Comparison of ENCODE assay signal across 8 cellular contexts in genomic region chr1:41573803-41574713, GRCh38.
DNase-seq lines count a peak whose midpoint lies in the region; ATAC-seq and TF ChIP-seq lines count a peak whose summit lies in the region.

No MANE protein-coding gene starts in this region.

- H3K27ac ChIP-seq in coronary artery (no peak overlapping the region), liver (ENCODE audit: low read depth in 1 of 2, low read length in 2 of 2) (no peak overlapping the region)

- DNase-seq in GM04503 (ENCODE audit: low read depth) (peak; percentile 11), NCI-H510A (lab: John Stamatoyannopoulos, UW) (peak; percentile 96), coronary artery (ENCODE audit: low spot score) (peak; percentile 84)
- DNase-seq in activated CD4-positive, alpha-beta T cell treated with anti-CD3 and anti-CD28 coated beads for 48 hours: peak; percentile 86
- DNase-seq in stimulated activated CD4-positive, alpha-beta T cell treated with anti-CD3 and anti-CD28 coated beads, TNF-alpha, amount 100 ng/mL, for 24 hours (ENCODE audit: low read depth in 3 of 3): peak; percentile 39 to 73 (median 64)

- H3K4me1 ChIP-seq in liver (ENCODE audit: control insufficient read depth in 4 of 4, insufficient read depth in 4 of 4, low read length in 3 of 4): peaks cover 0 to 3% (median 1%) of the 10 kb centered on the region in 4 donors

- TF ChIP-seq RAD21 in liver (IDR thresholded peaks at IDR 0.05): peak; percentile 96 to 98

- no peaks in the 10 kb centered on the region for H3K27me3 ChIP-seq in liver (ENCODE audit: control insufficient read depth in 4 of 4, insufficient read depth in 4 of 4, low read length in 3 of 4)

- H3K4me3 ChIP-seq in coronary artery (no peak overlapping the region), liver (ENCODE audit: low read depth in 1 of 3, low read length in 3 of 3) (no peak overlapping the region)

- 33% methylated on average over 18 of the region's 18 CpGs for WGBS in liver

- H3K9me3 ChIP-seq in liver (ENCODE audit: control insufficient read depth in 4 of 4, low read length in 3 of 4): no peaks in the 10 kb centered on the region

- no peaks in the 10 kb centered on the region for H3K36me3 ChIP-seq in liver (ENCODE audit: control insufficient read depth in 4 of 4, insufficient read depth in 3 of 4, low read depth in 1 of 4, low read length in 3 of 4)

- ATAC-seq in HG03280 (IDR thresholded peaks at IDR 0.05; ENCODE audit: unreplicated experiment) (peak; percentile 60), GM21526 (IDR thresholded peaks at IDR 0.05; ENCODE audit: low FRiP score, unreplicated experiment) (no peak)

- no peak overlapping the region for H3K9ac ChIP-seq in liver (ENCODE audit: low read depth in 1 of 2, low read length in 2 of 2)

- peak; percentile 76 for TF ChIP-seq CTCF in coronary artery (IDR thresholded peaks at IDR 0.05)
- peak; percentile 88 for TF ChIP-seq CTCF in liver (IDR thresholded peaks at IDR 0.05; ENCODE audit: low read depth, low read length, missing input control)

TF ChIP-seq in liver, 16 proteins besides CTCF, POLR2A, EP300 and RAD21:
- no peak for TF ChIP-seq GABPA (IDR thresholded peaks at IDR 0.05 in 1 of 2, conservative IDR thresholded peaks at IDR 0.05 in 1 of 2)
- no peak for TF ChIP-seq RXRA (IDR thresholded peaks at IDR 0.05)
- no peak for TF ChIP-seq FOXA1 (IDR thresholded peaks at IDR 0.05)
- TF ChIP-seq SP1 (IDR thresholded peaks at IDR 0.05): no peak
- TF ChIP-seq, protein P1, sequence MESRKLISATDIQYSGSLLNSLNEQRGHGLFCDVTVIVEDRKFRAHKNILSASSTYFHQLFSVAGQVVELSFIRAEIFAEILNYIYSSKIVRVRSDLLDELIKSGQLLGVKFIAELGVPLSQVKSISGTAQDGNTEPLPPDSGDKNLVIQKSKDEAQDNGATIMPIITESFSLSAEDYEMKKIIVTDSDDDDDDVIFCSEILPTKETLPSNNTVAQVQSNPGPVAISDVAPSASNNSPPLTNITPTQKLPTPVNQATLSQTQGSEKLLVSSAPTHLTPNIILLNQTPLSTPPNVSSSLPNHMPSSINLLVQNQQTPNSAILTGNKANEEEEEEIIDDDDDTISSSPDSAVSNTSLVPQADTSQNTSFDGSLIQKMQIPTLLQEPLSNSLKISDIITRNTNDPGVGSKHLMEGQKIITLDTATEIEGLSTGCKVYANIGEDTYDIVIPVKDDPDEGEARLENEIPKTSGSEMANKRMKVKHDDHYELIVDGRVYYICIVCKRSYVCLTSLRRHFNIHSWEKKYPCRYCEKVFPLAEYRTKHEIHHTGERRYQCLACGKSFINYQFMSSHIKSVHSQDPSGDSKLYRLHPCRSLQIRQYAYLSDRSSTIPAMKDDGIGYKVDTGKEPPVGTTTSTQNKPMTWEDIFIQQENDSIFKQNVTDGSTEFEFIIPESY (IDR thresholded peaks at IDR 0.05): no peak
- no peak for TF ChIP-seq HNF4G (IDR thresholded peaks at IDR 0.05)
- no peak for TF ChIP-seq EGR1 (IDR thresholded peaks at IDR 0.05; ENCODE audit: low read depth in 2 of 2)
- TF ChIP-seq FOXA2 (IDR thresholded peaks at IDR 0.05): no peak
- TF ChIP-seq YY1 (IDR thresholded peaks at IDR 0.05): no peak

Comparison
In these comparisons a context has a peak if more than half of its experiments do, and no peak if none do; other contexts are left out.
1. DNase-seq: peak in every context shown above with its lines; median percentile 96 in NCI-H510A; 86 in activated CD4-positive, alpha-beta T cell treated with anti-CD3 and anti-CD28 coated beads for 48 hours; 84 in coronary artery; 64 in stimulated activated CD4-positive, alpha-beta T cell treated with anti-CD3 and anti-CD28 coated beads, TNF-alpha, amount 100 ng/mL, for 24 hours; 11 in GM04503.